19 cellular contexts compared by ENCODE assay signal in the genomic region with DNA sequence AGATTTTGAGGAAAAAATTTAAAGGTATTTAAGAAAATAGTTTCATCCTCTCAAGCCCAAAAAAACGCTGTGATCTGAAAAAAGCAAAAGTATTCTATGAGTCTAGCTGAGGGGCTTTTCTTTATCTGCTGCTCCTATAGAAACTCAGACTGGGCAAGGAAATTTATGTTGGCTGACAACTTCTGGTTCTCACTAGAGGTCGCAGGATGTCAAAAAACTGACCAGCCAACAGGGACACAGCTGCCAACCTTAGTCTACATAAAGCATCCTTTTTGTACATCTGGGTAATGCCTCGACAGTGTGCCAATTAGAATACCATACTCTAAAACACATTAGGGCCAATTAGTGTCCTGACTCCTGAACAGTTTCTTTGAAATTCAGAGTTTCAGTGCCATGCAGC. TPM values are rescaled to one million over a fixed set of nuclear protein-coding genes. Genes with fewer than 3 reads are reported as not detected.
DNase-seq lines count a peak whose midpoint lies in the region; FAIRE-seq and TF ChIP-seq lines count a peak whose summit lies in the region.
"Had no signal": no experiment of that assay in that cellular context is flagged by ENCODE, and none has a peak within 500 bp of the region (broad histone marks: within the 10 kb centered on the region; RNA-seq: fewer than 3 reads in every experiment).

No MANE protein-coding gene starts in this region.

- H3K27me3 Mint-ChIP-seq in activated naive CD4-positive, alpha-beta T cell treated with anti-CD3 and anti-CD28 coated beads, Interleukin-2, amount 10 ng/mL, durations not matched to agents 7 days and 5 days, result no peaks in the 10 kb centered on the region

- H3K27ac ChIP-seq in RWPE1, result no peak overlapping the region
- H3K27ac ChIP-seq: BLaER1, left lung, thyroid gland had no signal

- H3K36me3 Mint-ChIP-seq in activated naive CD4-positive, alpha-beta T cell treated with anti-CD3 and anti-CD28 coated beads, Interleukin-2, amount 10 ng/mL, durations not matched to agents 7 days and 5 days, result no peaks in the 10 kb centered on the region
- H3K36me3 Mint-ChIP-seq: naive thymus-derived CD8-positive, alpha-beta T cell had no signal

- DNase-seq in D721Med (ENCODE audit: insufficient read length, low spot score) (no peak), HT1080 (ENCODE audit: low read depth) (peak; percentile 50), RWPE1 (ENCODE audit: low spot score) (peak; percentile 13), fibroblast of pulmonary artery (ENCODE audit: low read depth) (peak; percentile 15), activated T-cell treated with anti-CD3 and anti-CD28 coated beads for 4 hours (no peak), NOMO-1 treated with dmso at 0.1 percent for 144 hours (lab: John Stamatoyannopoulos, UW; ENCODE audit: unreplicated experiment) (no peak)
- no peak for DNase-seq in activated naive CD4-positive, alpha-beta T cell treated with anti-CD3 and anti-CD28 coated beads, Interleukin-2, amount 10 ng/mL, durations not matched to agents 7 days and 5 days
- DNase-seq in stimulated activated CD4-positive, alpha-beta T cell treated with anti-CD3 and anti-CD28 coated beads, Interleukin-4, amount 100 ng/mL, for 4 hours, result no peak
- DNase-seq: activated CD4-positive, alpha-beta T cell treated with anti-CD3 and anti-CD28 coated beads for 48 hours; activated T-cell treated with anti-CD3 and anti-CD28 coated beads, Interleukin-2, amount 50 U/mL, for 4 hours; DMS79; left lung; naive thymus-derived CD8-positive, alpha-beta T cell; NCI-H345; RPMI8226; thyroid gland had no signal

- no peak overlapping the region for H3K4me3 Mint-ChIP-seq in activated naive CD4-positive, alpha-beta T cell treated with anti-CD3 and anti-CD28 coated beads, Interleukin-2, amount 10 ng/mL, durations not matched to agents 7 days and 5 days
- H3K4me3 Mint-ChIP-seq: activated T-cell treated with anti-CD3 and anti-CD28 coated beads, Interleukin-2, amount 50 U/mL, for 4 hours; naive thymus-derived CD8-positive, alpha-beta T cell had no signal

- POLR2A ChIA-PET in RWPE1 (lab: Yijun Ruan, JAX; ENCODE audit: low non-redundant PET), result no interaction called here

- no peak overlapping the region for H3K27ac Mint-ChIP-seq in activated naive CD4-positive, alpha-beta T cell treated with anti-CD3 and anti-CD28 coated beads, Interleukin-2, amount 10 ng/mL, durations not matched to agents 7 days and 5 days
- H3K27ac Mint-ChIP-seq: naive thymus-derived CD8-positive, alpha-beta T cell had no signal

- peak; percentile 28 for TF ChIP-seq CTCF in D721Med (IDR thresholded peaks at IDR 0.05; ENCODE audit: insufficient read depth, missing control alignments)
- peak; percentile 49 for TF ChIP-seq CTCF in RWPE1 (conservative IDR thresholded peaks at IDR 0.05; ENCODE audit: low read depth)
- TF ChIP-seq CTCF in fibroblast of pulmonary artery (IDR thresholded peaks at IDR 0.05; ENCODE audit: low read length, missing control alignments), result peak; percentile 12

- no peaks in the 10 kb centered on the region for H3K9me3 Mint-ChIP-seq in activated naive CD4-positive, alpha-beta T cell treated with anti-CD3 and anti-CD28 coated beads, Interleukin-2, amount 10 ng/mL, durations not matched to agents 7 days and 5 days
- H3K9me3 Mint-ChIP-seq: activated T-cell treated with anti-CD3 and anti-CD28 coated beads, Interleukin-2, amount 50 U/mL, for 4 hours; naive thymus-derived CD8-positive, alpha-beta T cell had no signal

- H3K4me1 Mint-ChIP-seq in activated naive CD4-positive, alpha-beta T cell treated with anti-CD3 and anti-CD28 coated beads, Interleukin-2, amount 10 ng/mL, durations not matched to agents 7 days and 5 days, result no peaks in the 10 kb centered on the region
- H3K4me1 Mint-ChIP-seq: naive thymus-derived CD8-positive, alpha-beta T cell had no signal

- no peak overlapping the region for H3K4me3 ChIP-seq in fibroblast of pulmonary artery (replicated peaks; ENCODE audit: low read depth, low read length)
- H3K4me3 ChIP-seq: BLaER1, left lung, thyroid gland had no signal

- no peak for FAIRE-seq in D721Med (lab: Jason Lieb, UNC)
- FAIRE-seq: GM12891 had no signal

- CTCF ChIA-PET in RWPE1 (lab: Yijun Ruan, JAX), result interaction anchor here (0.6 to 1.1 kb wide), 8 partner anchors 9 to 486 kb away, joined by 3 to 10 read pairs (median 4); a partner anchor contains a TSS
- CTCF ChIA-PET in activated naive CD4-positive, alpha-beta T cell treated with anti-CD3 and anti-CD28 coated beads, Interleukin-2, amount 10 ng/mL, durations not matched to agents 7 days and 5 days (lab: Charles Lee), result no interaction called here

RNA-seq across cellular contexts. Expression of a gene that starts 8.8 kb away (rescaled TPM):
- total RNA-seq in HT1080 (2014; rRNA removed; shearing (Covaris generic)), result 0.31 TPM in 1 of 2 replicates, not detected in the other
- 0.02 and 0.03 TPM in 2 replicates for polyA plus RNA-seq in HT1080 (2015; cell fraction: cytosol; rRNA removed)
- polyA plus RNA-seq in HT1080 (2015; cell fraction: nucleus; rRNA removed), result 0.05 TPM in 1 of 2 replicates, not detected in the other
- total RNA-seq: activated T-cell treated with anti-CD3 and anti-CD28 coated beads, Interleukin-2, amount 50 U/mL, for 4 hours; naive thymus-derived CD8-positive, alpha-beta T cell; T-helper 2 cell treated with Interferon-gamma antibody and Interleukin-4, amounts not matched to agents 100 ng/mL and 5 ng/mL, for 36 hours had no signal
- polyA plus RNA-seq: naive thymus-derived CD8-positive, alpha-beta T cell had no signal

Comparison
In these comparisons a context has a peak if more than half of its experiments do, and no peak if none do; other contexts are left out.
1. DNase-seq: peak in HT1080 (single experiment), RWPE1 (single experiment) and fibroblast of pulmonary artery (single experiment); none in D721Med (single experiment), activated T-cell treated with anti-CD3 and anti-CD28 coated beads for 4 hours (single experiment), activated naive CD4-positive, alpha-beta T cell treated with anti-CD3 and anti-CD28 coated beads, Interleukin-2, amount 10 ng/mL, durations not matched to agents 7 days and 5 days (single experiment), NOMO-1 treated with dmso at 0.1 percent for 144 hours (single experiment) and stimulated activated CD4-positive, alpha-beta T cell treated with anti-CD3 and anti-CD28 coated beads, Interleukin-4, amount 100 ng/mL, for 4 hours (0 of 2).
2. Peak in every context shown above with its lines, with median percentiles within 50 percentile points of each other: CTCF ChIP-seq.